38 cellular contexts compared by ENCODE assay signal in the genomic region with DNA sequence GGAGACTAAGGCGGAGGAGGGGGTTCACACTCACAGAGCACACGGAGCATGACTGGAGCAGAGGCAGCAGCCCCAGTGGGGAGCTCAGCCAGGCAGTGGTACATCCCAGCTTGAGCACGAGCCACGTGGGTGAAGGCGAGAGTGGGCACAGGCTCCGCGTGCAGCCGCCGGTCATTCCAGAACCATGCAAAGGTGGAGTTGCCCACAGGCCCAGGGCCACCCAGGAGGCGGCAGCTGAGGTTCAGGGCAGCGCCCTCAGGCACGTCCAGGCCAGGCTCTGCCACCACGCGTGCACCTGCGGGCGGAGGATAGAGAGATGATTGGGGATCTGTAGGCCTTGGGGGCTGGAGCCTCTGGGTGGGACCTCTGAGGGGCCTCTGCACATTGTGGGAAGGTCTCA. TPM values are rescaled to one million over a fixed set of nuclear protein-coding genes. Genes with fewer than 3 reads are reported as not detected.
"Had no signal": no experiment of that assay in that cellular context is flagged by ENCODE, and none has a peak within 500 bp of the region (broad histone marks: within the 10 kb centered on the region; RNA-seq: fewer than 3 reads in every experiment).

No MANE protein-coding gene starts in this region.

- H3K36me3 Mint-ChIP-seq: activated CD4-positive, alpha-beta memory T cell treated with anti-CD3 and anti-CD28 coated beads for 36 hours; activated naive CD4-positive, alpha-beta T cell treated with anti-CD3 and anti-CD28 coated beads, Interleukin-2, amount 50 U/mL, for 72 hours; activated naive CD8-positive, alpha-beta T cell treated with anti-CD3 and anti-CD28 coated beads for 36 hours; brain; T-cell had no signal

- FAIRE-seq: bronchial epithelial cell, TTC549 had no signal

- H3K4me3 ChIP-seq: ascending aorta, cardiac muscle cell had no signal

- H3K27ac Mint-ChIP-seq: activated B cell treated with CpG ODN at 0.5 μM for 24 hours; activated CD4-positive, alpha-beta memory T cell treated with anti-CD3 and anti-CD28 coated beads for 36 hours; activated CD4-positive, alpha-beta T cell treated with anti-CD3 and anti-CD28 coated beads, Interleukin-2, amount 10 ng/mL, durations not matched to agents 24 days and 14 days; activated CD8-positive, alpha-beta T cell treated with anti-CD3 and anti-CD28 coated beads for 36 hours; activated naive CD4-positive, alpha-beta T cell treated with anti-CD3 and anti-CD28 coated beads for 36 hours; activated naive CD4-positive, alpha-beta T cell treated with anti-CD3 and anti-CD28 coated beads, Interleukin-2, amount 50 U/mL, for 72 hours; activated naive CD8-positive, alpha-beta T cell treated with anti-CD3 and anti-CD28 coated beads for 36 hours; activated T-cell treated with anti-CD3 and anti-CD28 coated beads, Interleukin-2, amount 50 U/mL, for 72 hours; activated T-helper 1 cell treated with anti-CD3 and anti-CD28 coated beads, Interleukin-12 subunit alpha, Interleukin-12 subunit beta, Interleukin-2, Interleukin-4 antibody, amounts not matched to agents 30 ng/mL and 10 ng/mL and 1 ng/mL, durations not matched to agents 14 hours and 24 hours and 36 hours; activated T-helper 17 cell treated with anti-CD3 and anti-CD28 coated beads, Interleukin-2, amount 50 U/mL, for 72 hours; brain; T-cell; T-helper 17 cell; T-helper 2 cell treated with Interferon-gamma antibody and Interleukin-4, amounts not matched to agents 5 μg/mL and 100 μg/mL, for 36 hours had no signal

- H3K27me3 ChIP-seq: ascending aorta had no signal

- ATAC-seq: activated CD8-positive, alpha-beta T cell treated with anti-CD3 and anti-CD28 coated beads for 36 hours; activated naive CD4-positive, alpha-beta T cell treated with anti-CD3 and anti-CD28 coated beads, Interleukin-2, amount 50 U/mL, for 72 hours; activated T-cell treated with anti-CD3 and anti-CD28 coated beads, Interleukin-2, amount 50 U/mL, for 4 hours; activated T-cell treated with anti-CD3 and anti-CD28 coated beads, Interleukin-2, amount 50 U/mL, for 72 hours; activated T-helper 17 cell treated with anti-CD3 and anti-CD28 coated beads, Interleukin-2, amount 50 U/mL, for 72 hours; T-cell; T-helper 17 cell had no signal

- DNase-seq: activated B cell treated with CpG ODN at 0.5 μM for 24 hours; activated CD4-positive, alpha-beta memory T cell treated with anti-CD3 and anti-CD28 coated beads for 36 hours; activated CD4-positive, alpha-beta T cell treated with anti-CD3 and anti-CD28 coated beads for 4 hours; activated CD4-positive, alpha-beta T cell treated with anti-CD3 and anti-CD28 coated beads, Interleukin-2, amount 10 ng/mL, durations not matched to agents 24 days and 14 days; activated CD4-positive, alpha-beta T cell treated with anti-CD3 and anti-CD28 coated beads, Interleukin-2, amount 50 U/mL, for 1 hour; activated CD4-positive, alpha-beta T cell treated with anti-CD3 and anti-CD28 coated beads, Interleukin-2, amount 50 U/mL, for 4 hours; activated CD4-positive, CD25-positive, alpha-beta regulatory T cell treated with anti-CD3 and anti-CD28 coated beads, Interleukin-2, amount 50 U/mL, for 72 hours; activated CD8-positive, alpha-beta memory T cell treated with anti-CD3 and anti-CD28 coated beads, Interleukin-2, amount 50 U/mL, for 4 hours; activated CD8-positive, alpha-beta T cell treated with anti-CD3 and anti-CD28 coated beads for 36 hours; activated effector memory CD4-positive, alpha-beta T cell treated with anti-CD3 and anti-CD28 coated beads, Interleukin-2, amount 50 U/mL, for 16 hours; activated gamma-delta T cell treated with Interleukin-2 at 50 U/mL for 16 hours; activated naive CD4-positive, alpha-beta T cell; activated naive CD4-positive, alpha-beta T cell treated with anti-CD3 and anti-CD28 coated beads for 36 hours; activated naive CD4-positive, alpha-beta T cell treated with anti-CD3 and anti-CD28 coated beads, Interleukin-2, amount 50 U/mL, for 16 hours; activated naive CD8-positive, alpha-beta T cell treated with anti-CD3 and anti-CD28 coated beads for 36 hours; activated T-cell treated with anti-CD3 and anti-CD28 coated beads for 4 hours; activated T-cell treated with anti-CD3 and anti-CD28 coated beads, Interleukin-2, amount 50 U/mL, for 1 hour; activated T-cell treated with anti-CD3 and anti-CD28 coated beads, Interleukin-2, amount 50 U/mL, for 4 hours; activated T-cell treated with anti-CD3 and anti-CD28 coated beads, Interleukin-2, amount 50 U/mL, for 72 hours; amygdala; anterior cingulate cortex; cerebellar nuclear complex; T-cell; T-helper 17 cell; T-helper 9 cell had no signal

- H3K4me1 Mint-ChIP-seq: activated B cell treated with CpG ODN at 0.5 μM for 24 hours; activated CD4-positive, alpha-beta T cell treated with anti-CD3 and anti-CD28 coated beads, Interleukin-2, amount 10 ng/mL, durations not matched to agents 24 days and 14 days; activated naive CD8-positive, alpha-beta T cell treated with anti-CD3 and anti-CD28 coated beads for 36 hours; activated T-helper 17 cell treated with anti-CD3 and anti-CD28 coated beads, Interleukin-2, amount 50 U/mL, for 72 hours; central memory CD8-positive, alpha-beta T cell; T-cell; T-helper 17 cell had no signal

- H3K9me3 Mint-ChIP-seq: activated B cell treated with CpG ODN at 0.5 μM for 24 hours; activated CD4-positive, alpha-beta T cell treated with anti-CD3 and anti-CD28 coated beads, Interleukin-2, amount 10 ng/mL, durations not matched to agents 24 days and 14 days; activated CD8-positive, alpha-beta T cell treated with anti-CD3 and anti-CD28 coated beads for 36 hours; activated naive CD4-positive, alpha-beta T cell treated with anti-CD3 and anti-CD28 coated beads for 36 hours; activated naive CD4-positive, alpha-beta T cell treated with anti-CD3 and anti-CD28 coated beads, Interleukin-2, amount 50 U/mL, for 72 hours; activated naive CD8-positive, alpha-beta T cell treated with anti-CD3 and anti-CD28 coated beads for 36 hours; activated T-cell treated with anti-CD3 and anti-CD28 coated beads, Interleukin-2, amount 50 U/mL, for 4 hours; activated T-cell treated with anti-CD3 and anti-CD28 coated beads, Interleukin-2, amount 50 U/mL, for 72 hours; activated T-helper 1 cell treated with anti-CD3 and anti-CD28 coated beads, Interleukin-12 subunit alpha, Interleukin-12 subunit beta, Interleukin-2, Interleukin-4 antibody, amounts not matched to agents 30 ng/mL and 10 ng/mL and 1 ng/mL, durations not matched to agents 14 hours and 24 hours and 36 hours; activated T-helper 17 cell treated with anti-CD3 and anti-CD28 coated beads, Interleukin-2, amount 50 U/mL, for 72 hours; brain; central memory CD8-positive, alpha-beta T cell; T-cell; T-helper 2 cell treated with Interferon-gamma antibody and Interleukin-4, amounts not matched to agents 5 μg/mL and 100 μg/mL, for 36 hours had no signal

- H3K27me3 Mint-ChIP-seq: activated CD8-positive, alpha-beta T cell treated with anti-CD3 and anti-CD28 coated beads for 36 hours had no signal

- H3K4me3 Mint-ChIP-seq: activated B cell treated with CpG ODN at 0.5 μM for 24 hours; activated CD4-positive, alpha-beta memory T cell treated with anti-CD3 and anti-CD28 coated beads for 36 hours; activated CD4-positive, alpha-beta T cell treated with anti-CD3 and anti-CD28 coated beads, Interleukin-2, amount 10 ng/mL, durations not matched to agents 24 days and 14 days; activated CD8-positive, alpha-beta T cell treated with anti-CD3 and anti-CD28 coated beads for 36 hours; activated naive CD4-positive, alpha-beta T cell treated with anti-CD3 and anti-CD28 coated beads for 36 hours; activated naive CD8-positive, alpha-beta T cell treated with anti-CD3 and anti-CD28 coated beads for 36 hours; activated T-cell treated with anti-CD3 and anti-CD28 coated beads, Interleukin-2, amount 50 U/mL, for 4 hours; activated T-cell treated with anti-CD3 and anti-CD28 coated beads, Interleukin-2, amount 50 U/mL, for 72 hours; activated T-helper 1 cell treated with anti-CD3 and anti-CD28 coated beads, Interleukin-12 subunit alpha, Interleukin-12 subunit beta, Interleukin-2, Interleukin-4 antibody, amounts not matched to agents 30 ng/mL and 10 ng/mL and 1 ng/mL, durations not matched to agents 14 hours and 24 hours and 36 hours; activated T-helper 17 cell treated with anti-CD3 and anti-CD28 coated beads, Interleukin-2, amount 50 U/mL, for 72 hours; brain; central memory CD8-positive, alpha-beta T cell; T-cell; T-helper 17 cell; T-helper 2 cell treated with Interferon-gamma antibody and Interleukin-4, amounts not matched to agents 5 μg/mL and 100 μg/mL, for 36 hours had no signal

- H3K27ac ChIP-seq: ascending aorta, cardiac muscle cell, VCaP had no signal

- H3K36me3 ChIP-seq: ascending aorta, cardiac muscle cell had no signal

RNA-seq across cellular contexts. Expression of gene ADAM33, which starts 9.5 kb away (rescaled TPM):
- total RNA-seq: activated B cell treated with CpG ODN at 0.5 μM for 24 hours; activated CD4-positive, alpha-beta memory T cell treated with anti-CD3 and anti-CD28 coated beads for 36 hours; activated CD4-positive, alpha-beta T cell treated with anti-CD3 and anti-CD28 coated beads, Interleukin-2, amount 10 ng/mL, durations not matched to agents 24 days and 14 days; activated CD8-positive, alpha-beta memory T cell treated with anti-CD3 and anti-CD28 coated beads for 36 hours; activated CD8-positive, alpha-beta T cell treated with anti-CD3 and anti-CD28 coated beads for 36 hours; activated naive CD4-positive, alpha-beta T cell treated with anti-CD3 and anti-CD28 coated beads for 36 hours; activated naive CD4-positive, alpha-beta T cell treated with anti-CD3 and anti-CD28 coated beads, Interleukin-2, amount 50 U/mL, for 72 hours; activated naive CD8-positive, alpha-beta T cell treated with anti-CD3 and anti-CD28 coated beads for 36 hours; activated T-cell treated with anti-CD3 and anti-CD28 coated beads, Interleukin-2, amount 50 U/mL, for 4 hours; activated T-cell treated with anti-CD3 and anti-CD28 coated beads, Interleukin-2, amount 50 U/mL, for 72 hours; activated T-helper 1 cell treated with anti-CD3 and anti-CD28 coated beads, Interleukin-12 subunit alpha, Interleukin-12 subunit beta, Interleukin-2, Interleukin-4 antibody, amounts not matched to agents 30 ng/mL and 10 ng/mL and 1 ng/mL, durations not matched to agents 14 hours and 24 hours and 36 hours; activated T-helper 17 cell treated with anti-CD3 and anti-CD28 coated beads, Interleukin-2, amount 50 U/mL, for 72 hours; T-cell; T-helper 1 cell treated with Interleukin-12 subunit alpha and Interleukin-12 subunit beta and Interleukin-4 antibody, amounts not matched to agents 30 ng/mL and 1 ng/mL, for 36 hours; T-helper 17 cell had no signal

RNA-seq across cellular contexts. Expression of gene SIGLEC1, which starts 21.1 kb away (rescaled TPM):
- total RNA-seq: activated B cell treated with CpG ODN at 0.5 μM for 24 hours; activated CD4-positive, alpha-beta T cell treated with anti-CD3 and anti-CD28 coated beads, Interleukin-2, amount 10 ng/mL, durations not matched to agents 24 days and 14 days; activated CD8-positive, alpha-beta memory T cell treated with anti-CD3 and anti-CD28 coated beads for 36 hours; activated CD8-positive, alpha-beta T cell treated with anti-CD3 and anti-CD28 coated beads for 36 hours; activated naive CD8-positive, alpha-beta T cell treated with anti-CD3 and anti-CD28 coated beads for 36 hours; activated T-helper 1 cell treated with anti-CD3 and anti-CD28 coated beads, Interleukin-12 subunit alpha, Interleukin-12 subunit beta, Interleukin-2, Interleukin-4 antibody, amounts not matched to agents 30 ng/mL and 10 ng/mL and 1 ng/mL, durations not matched to agents 14 hours and 24 hours and 36 hours; activated T-helper 17 cell treated with anti-CD3 and anti-CD28 coated beads, Interleukin-2, amount 50 U/mL, for 72 hours; bronchial epithelial cell; cardiac muscle cell; T-helper 1 cell treated with Interleukin-12 subunit alpha and Interleukin-12 subunit beta and Interleukin-4 antibody, amounts not matched to agents 30 ng/mL and 1 ng/mL, for 36 hours had no signal
- polyA plus RNA-seq: cardiac muscle cell had no signal

RNA-seq across cellular contexts. Expression of gene GFRA4, which starts 28.1 kb away (rescaled TPM):
- total RNA-seq: activated B cell treated with CpG ODN at 0.5 μM for 24 hours; activated CD4-positive, alpha-beta memory T cell treated with anti-CD3 and anti-CD28 coated beads for 36 hours; activated CD4-positive, alpha-beta T cell treated with anti-CD3 and anti-CD28 coated beads, Interleukin-2, amount 10 ng/mL, durations not matched to agents 24 days and 14 days; activated CD8-positive, alpha-beta memory T cell treated with anti-CD3 and anti-CD28 coated beads for 36 hours; activated CD8-positive, alpha-beta T cell treated with anti-CD3 and anti-CD28 coated beads for 36 hours; activated naive CD4-positive, alpha-beta T cell treated with anti-CD3 and anti-CD28 coated beads for 36 hours; activated naive CD4-positive, alpha-beta T cell treated with anti-CD3 and anti-CD28 coated beads, Interleukin-2, amount 50 U/mL, for 72 hours; activated naive CD8-positive, alpha-beta T cell treated with anti-CD3 and anti-CD28 coated beads for 36 hours; activated T-cell treated with anti-CD3 and anti-CD28 coated beads, Interleukin-2, amount 50 U/mL, for 4 hours; activated T-cell treated with anti-CD3 and anti-CD28 coated beads, Interleukin-2, amount 50 U/mL, for 72 hours; activated T-helper 1 cell treated with anti-CD3 and anti-CD28 coated beads, Interleukin-12 subunit alpha, Interleukin-12 subunit beta, Interleukin-2, Interleukin-4 antibody, amounts not matched to agents 30 ng/mL and 10 ng/mL and 1 ng/mL, durations not matched to agents 14 hours and 24 hours and 36 hours; activated T-helper 17 cell treated with anti-CD3 and anti-CD28 coated beads, Interleukin-2, amount 50 U/mL, for 72 hours; ascending aorta; bronchial epithelial cell; cardiac muscle cell; T-cell; T-helper 1 cell treated with Interleukin-12 subunit alpha and Interleukin-12 subunit beta and Interleukin-4 antibody, amounts not matched to agents 30 ng/mL and 1 ng/mL, for 36 hours; T-helper 17 cell had no signal
- polyA plus RNA-seq: cardiac muscle cell had no signal

RNA-seq across cellular contexts. Expression of gene HSPA12B, which starts 41.2 kb away (rescaled TPM):
- total RNA-seq: activated B cell treated with CpG ODN at 0.5 μM for 24 hours; activated CD4-positive, alpha-beta memory T cell treated with anti-CD3 and anti-CD28 coated beads for 36 hours; activated CD4-positive, alpha-beta T cell treated with anti-CD3 and anti-CD28 coated beads, Interleukin-2, amount 10 ng/mL, durations not matched to agents 24 days and 14 days; activated CD8-positive, alpha-beta memory T cell treated with anti-CD3 and anti-CD28 coated beads for 36 hours; activated CD8-positive, alpha-beta T cell treated with anti-CD3 and anti-CD28 coated beads for 36 hours; activated naive CD4-positive, alpha-beta T cell treated with anti-CD3 and anti-CD28 coated beads for 36 hours; activated naive CD4-positive, alpha-beta T cell treated with anti-CD3 and anti-CD28 coated beads, Interleukin-2, amount 50 U/mL, for 72 hours; activated naive CD8-positive, alpha-beta T cell treated with anti-CD3 and anti-CD28 coated beads for 36 hours; activated T-cell treated with anti-CD3 and anti-CD28 coated beads, Interleukin-2, amount 50 U/mL, for 72 hours; activated T-helper 1 cell treated with anti-CD3 and anti-CD28 coated beads, Interleukin-12 subunit alpha, Interleukin-12 subunit beta, Interleukin-2, Interleukin-4 antibody, amounts not matched to agents 30 ng/mL and 10 ng/mL and 1 ng/mL, durations not matched to agents 14 hours and 24 hours and 36 hours; activated T-helper 17 cell treated with anti-CD3 and anti-CD28 coated beads, Interleukin-2, amount 50 U/mL, for 72 hours; bronchial epithelial cell; T-helper 1 cell treated with Interleukin-12 subunit alpha and Interleukin-12 subunit beta and Interleukin-4 antibody, amounts not matched to agents 30 ng/mL and 1 ng/mL, for 36 hours; T-helper 17 cell had no signal
- polyA plus RNA-seq: cardiac muscle cell had no signal
